Comparison of ENCODE assay signal across 15 cellular contexts in the genomic region with DNA sequence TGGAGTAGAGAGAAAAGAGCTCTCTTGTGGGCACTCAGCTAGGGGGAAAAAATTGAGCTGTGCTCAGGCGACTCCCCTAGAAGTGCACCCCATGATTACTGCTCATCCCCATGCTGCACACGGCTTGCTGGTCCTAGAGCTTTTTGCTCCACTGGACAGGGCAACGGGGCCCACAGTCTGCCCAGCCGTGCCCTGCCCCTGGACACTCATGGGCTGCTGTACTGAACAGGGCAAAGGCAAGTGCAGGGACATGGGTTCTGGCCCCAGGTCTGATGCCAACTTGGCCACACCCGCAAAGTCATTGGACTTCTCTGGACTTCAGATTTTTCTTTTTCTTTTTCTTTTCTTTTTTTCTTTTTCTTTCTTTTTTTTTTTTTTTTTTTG. TPM values are rescaled to one million over a fixed set of nuclear protein-coding genes. Genes with fewer than 3 reads are reported as not detected.
A peak's percentile ranks its signal among the peaks of the same experiment; 100 is the strongest.
DNase-seq lines count a peak whose midpoint lies in the region; ATAC-seq and TF ChIP-seq lines count a peak whose summit lies in the region.
"Had no signal": no experiment of that assay in that cellular context is flagged by ENCODE, and none has a peak within 500 bp of the region (broad histone marks: within the 10 kb centered on the region; RNA-seq: fewer than 3 reads in every experiment).

No MANE protein-coding gene starts in this region.

- intact Hi-C loops in natural killer cell (cut with micrococcal nuclease) = no loop called here

- CTCF ChIA-PET in activated CD8-positive, alpha-beta memory T cell treated with anti-CD3 and anti-CD28 coated beads, Interleukin-2, amount 10 ng/mL, durations not matched to agents 7 days and 5 days (lab: Charles Lee) = interaction anchor here (0.7 to 1.1 kb wide), 3 partner anchors 60 to 574 kb away, joined by 3 read pairs; no protein-coding TSS in a partner anchor

- peaks cover 16 to 23% of the 10 kb centered on the region in 2 donors for H3K27me3 Mint-ChIP-seq in natural killer cell treated with Interleukin-12 subunit alpha and Interleukin-12 subunit beta and Interleukin-15 and Interleukin-18, amount 100 ng/mL, for 72 hours
- H3K27me3 Mint-ChIP-seq in natural killer cell (ENCODE audit: low read depth in 2 of 2) = peaks cover 17 to 26% of the 10 kb centered on the region in 2 donors
- peaks cover 11% of the 10 kb centered on the region for H3K27me3 Mint-ChIP-seq in activated CD8-positive, alpha-beta memory T cell treated with anti-CD3 and anti-CD28 coated beads, Interleukin-2, amount 10 ng/mL, durations not matched to agents 7 days and 5 days

- TF ChIP-seq CTCF in natural killer cell (IDR thresholded peaks at IDR 0.05) = no peak
- no peak for TF ChIP-seq CTCF in neutrophil (IDR thresholded peaks at IDR 0.05)

- H3K4me3 Mint-ChIP-seq in natural killer cell treated with Interleukin-12 subunit alpha and Interleukin-12 subunit beta and Interleukin-15 and Interleukin-18, amount 100 ng/mL, for 72 hours = no peak overlapping the region
- H3K4me3 Mint-ChIP-seq in natural killer cell = no peak overlapping the region
- no peak overlapping the region for H3K4me3 Mint-ChIP-seq in activated CD8-positive, alpha-beta memory T cell treated with anti-CD3 and anti-CD28 coated beads, Interleukin-2, amount 10 ng/mL, durations not matched to agents 7 days and 5 days
- H3K4me3 Mint-ChIP-seq: naive B cell; stimulated activated naive CD8-positive, alpha-beta T cell treated with anti-CD3 and anti-CD28 coated beads, Interleukin-15, Interleukin-2, amounts not matched to agents 100 ng/mL and 50 ng/mL, for 24 hours had no signal

- H3K36me3 Mint-ChIP-seq in natural killer cell treated with Interleukin-12 subunit alpha and Interleukin-12 subunit beta and Interleukin-15 and Interleukin-18, amount 100 ng/mL, for 72 hours = no peaks in the 10 kb centered on the region
- no peaks in the 10 kb centered on the region for H3K36me3 Mint-ChIP-seq in natural killer cell
- peaks cover 1% of the 10 kb centered on the region for H3K36me3 Mint-ChIP-seq in activated CD8-positive, alpha-beta memory T cell treated with anti-CD3 and anti-CD28 coated beads, Interleukin-2, amount 10 ng/mL, durations not matched to agents 7 days and 5 days
- H3K36me3 Mint-ChIP-seq: naive B cell had no signal

- no peak for ATAC-seq in natural killer cell treated with Interleukin-12 subunit alpha and Interleukin-12 subunit beta and Interleukin-15 and Interleukin-18, amount 100 ng/mL, for 72 hours
- ATAC-seq in natural killer cell = no peak
- ATAC-seq in activated CD8-positive, alpha-beta memory T cell treated with anti-CD3 and anti-CD28 coated beads, Interleukin-2, amount 10 ng/mL, durations not matched to agents 7 days and 5 days = no peak
- ATAC-seq: PC-3 had no signal

- H3K9me3 Mint-ChIP-seq in natural killer cell treated with Interleukin-12 subunit alpha and Interleukin-12 subunit beta and Interleukin-15 and Interleukin-18, amount 100 ng/mL, for 72 hours = no peaks in the 10 kb centered on the region
- H3K9me3 Mint-ChIP-seq in natural killer cell = no peaks in the 10 kb centered on the region
- no peaks in the 10 kb centered on the region for H3K9me3 Mint-ChIP-seq in activated CD8-positive, alpha-beta memory T cell treated with anti-CD3 and anti-CD28 coated beads, Interleukin-2, amount 10 ng/mL, durations not matched to agents 7 days and 5 days (ENCODE audit: low read depth)
- H3K9me3 Mint-ChIP-seq: naive B cell; stimulated activated naive CD8-positive, alpha-beta T cell treated with anti-CD3 and anti-CD28 coated beads, Interleukin-15, Interleukin-2, amounts not matched to agents 100 ng/mL and 50 ng/mL, for 24 hours had no signal

- H3K27ac Mint-ChIP-seq in natural killer cell treated with Interleukin-12 subunit alpha and Interleukin-12 subunit beta and Interleukin-15 and Interleukin-18, amount 100 ng/mL, for 72 hours = no peak overlapping the region
- H3K27ac Mint-ChIP-seq in natural killer cell = no peak overlapping the region
- no peak overlapping the region for H3K27ac Mint-ChIP-seq in activated CD8-positive, alpha-beta memory T cell treated with anti-CD3 and anti-CD28 coated beads, Interleukin-2, amount 10 ng/mL, durations not matched to agents 7 days and 5 days
- H3K27ac Mint-ChIP-seq: stimulated activated naive CD8-positive, alpha-beta T cell treated with anti-CD3 and anti-CD28 coated beads, Interleukin-15, Interleukin-2, amounts not matched to agents 100 ng/mL and 50 ng/mL, for 24 hours had no signal

- peak; percentile 20 for DNase-seq in natural killer cell treated with Interleukin-12 subunit alpha and Interleukin-12 subunit beta and Interleukin-15 and Interleukin-18, amount 100 ng/mL, for 72 hours (ENCODE audit: low spot score)
- DNase-seq in natural killer cell = no peak
- no peak for DNase-seq in activated CD8-positive, alpha-beta memory T cell treated with anti-CD3 and anti-CD28 coated beads, Interleukin-2, amount 10 ng/mL, durations not matched to agents 7 days and 5 days
- DNase-seq in activated gamma-delta T cell treated with Interleukin-2 at 50 U/mL for 16 hours = no peak
- no peak for DNase-seq in COR-L47 (lab: John Stamatoyannopoulos, UW)
- no peak for DNase-seq in hippocampal formation (lab: John Stamatoyannopoulos, UW)
- DNase-seq: cerebellar nuclear complex, NCI-H524 treated with DMSO at 0.1 percent for 48 hours, PC-3, SK-N-SH had no signal

- peaks cover 0 to 6% of the 10 kb centered on the region in 2 donors for H3K4me1 Mint-ChIP-seq in natural killer cell treated with Interleukin-12 subunit alpha and Interleukin-12 subunit beta and Interleukin-15 and Interleukin-18, amount 100 ng/mL, for 72 hours (ENCODE audit: low read depth in 2 of 2)
- H3K4me1 Mint-ChIP-seq in natural killer cell = no peaks in the 10 kb centered on the region
- peaks cover 23% of the 10 kb centered on the region for H3K4me1 Mint-ChIP-seq in activated CD8-positive, alpha-beta memory T cell treated with anti-CD3 and anti-CD28 coated beads, Interleukin-2, amount 10 ng/mL, durations not matched to agents 7 days and 5 days

- H3K4me1 ChIP-seq in neutrophil (ENCODE audit: control insufficient read depth in 1 of 2, insufficient read depth in 1 of 2, low read depth in 1 of 2, low read length in 1 of 2) = peaks cover 77% of the 10 kb centered on the region in 2 experiments

- H3K27me3 ChIP-seq in neutrophil = no peaks in the 10 kb centered on the region

- peak overlapping the region; percentile 22 for H3K27ac ChIP-seq in angular gyrus (ENCODE audit: low read depth, low read length)
- peak overlapping the region; percentile 89 for H3K27ac ChIP-seq in neutrophil

- H3K9me3 ChIP-seq in neutrophil = no peaks in the 10 kb centered on the region
- H3K9me3 ChIP-seq: prostate gland, SK-N-SH had no signal

- no peak overlapping the region for H3K4me3 ChIP-seq in neutrophil (ENCODE audit: low read depth in 1 of 2, low read length in 1 of 2)
- H3K4me3 ChIP-seq: prostate gland had no signal

- no peaks in the 10 kb centered on the region for H3K36me3 ChIP-seq in neutrophil
- H3K36me3 ChIP-seq: prostate gland had no signal

RNA-seq across cellular contexts. Expression of a gene that starts 42.8 kb away (rescaled TPM):
- total RNA-seq in natural killer cell treated with Interleukin-12 subunit alpha and Interleukin-12 subunit beta and Interleukin-15 and Interleukin-18, amount 100 ng/mL, for 72 hours = 10 to 100 TPM; 25.3 to 51.4 TPM
- 10 to 100 TPM; 29.0 to 37.5 (median 32.2) TPM for total RNA-seq in natural killer cell
- total RNA-seq in activated CD8-positive, alpha-beta memory T cell treated with anti-CD3 and anti-CD28 coated beads, Interleukin-2, amount 10 ng/mL, durations not matched to agents 7 days and 5 days = 10 to 100 TPM; 40.0 to 44.9 TPM
